27 cellular contexts compared by ENCODE assay signal in the genomic region with DNA sequence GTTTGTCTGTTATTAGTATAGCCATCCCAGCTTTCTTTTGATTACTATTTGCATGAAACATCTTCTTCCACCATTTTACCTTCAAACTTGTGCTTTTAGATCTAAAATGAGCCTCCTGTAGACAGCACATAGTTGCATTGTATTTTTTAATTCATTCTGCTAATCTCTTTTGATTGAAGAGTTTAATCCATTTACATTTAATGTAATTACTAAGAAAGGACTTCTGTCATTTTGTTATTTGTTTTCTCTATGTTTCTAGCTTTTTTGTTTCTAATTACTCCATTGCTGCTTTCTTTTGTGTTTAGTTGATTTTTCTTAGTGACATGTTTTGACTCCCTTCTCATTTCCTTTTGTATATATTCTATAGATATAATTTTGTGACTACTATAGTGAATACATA.
"Had no signal": no experiment of that assay in that cellular context is flagged by ENCODE, and none has a peak within 500 bp of the region (broad histone marks: within the 10 kb centered on the region; RNA-seq: fewer than 3 reads in every experiment).

No MANE protein-coding gene starts in this region.

- H3K27ac ChIP-seq: stomach, suprapubic skin, testis, thoracic aorta, thyroid gland, tibial artery, tibial nerve, transverse colon, upper lobe of left lung, upper lobe of right lung, uterus, vagina had no signal

- H3K9me3 ChIP-seq: testis, thyroid gland, uterus, vagina had no signal

- ATAC-seq: stimulated activated effector memory CD8-positive, alpha-beta T cell treated with anti-CD3 and anti-CD28 coated beads, Interleukin-12 subunit alpha, Interleukin-12 subunit beta, amount 100 ng/mL, for 72 hours; stimulated activated memory B cell treated with anti-CD40 and anti-IgM and Interleukin-4, amounts not matched to agents 10 μg/mL and 1 μg/mL and 100 μg/mL, for 72 hours; stimulated activated naive B cell treated with anti-CD40 and anti-IgM and Interleukin-4, amounts not matched to agents 10 μg/mL and 1 μg/mL and 100 μg/mL, for 72 hours; stimulated activated naive CD8-positive, alpha-beta T cell treated with anti-CD3 and anti-CD28 coated beads, Interleukin-15, amount 100 ng/mL, for 72 hours; stimulated activated naive CD8-positive, alpha-beta T cell treated with anti-CD3 and anti-CD28 coated beads, Interleukin-15, Interleukin-2, amounts not matched to agents 100 U/mL and 50 U/mL, for 24 hours; upper lobe of right lung had no signal

- H3K4me1 ChIP-seq: stomach, suprapubic skin, testis, thyroid gland, tibial artery, tibial nerve, transverse colon, upper lobe of left lung, upper lobe of right lung, uterus, vagina had no signal

- DNase-seq: stimulated activated CD4-positive, alpha-beta T cell treated with anti-CD3 and anti-CD28 coated beads, Interleukin-2, amount 100 ng/mL, for 48 hours; stimulated activated CD4-positive, alpha-beta T cell treated with anti-CD3 and anti-CD28 coated beads, Interleukin-4, amount 100 ng/mL, for 1 hour; stimulated activated CD4-positive, alpha-beta T cell treated with anti-CD3 and anti-CD28 coated beads, Interleukin-4, amount 100 ng/mL, for 24 hours; stimulated activated CD4-positive, alpha-beta T cell treated with anti-CD3 and anti-CD28 coated beads, Interleukin-4, amount 100 ng/mL, for 4 hours; stimulated activated CD8-positive, alpha-beta memory T cell treated with anti-CD3 and anti-CD28 coated beads, Interleukin-4, amount 100 ng/mL, for 48 hours; stimulated activated naive B cell treated with anti-CD40 and anti-IgM and Interleukin-4, amounts not matched to agents 10 μg/mL and 1 μg/mL and 100 μg/mL, for 72 hours; stimulated activated naive CD4-positive, alpha-beta T cell; stimulated activated naive CD4-positive, alpha-beta T cell treated with Interleukin-2 at 50 U/mL for 16 hours; stimulated activated naive CD8-positive, alpha-beta T cell treated with anti-CD3 and anti-CD28 coated beads, Interleukin-15, amount 100 ng/mL, for 72 hours; stimulated activated naive CD8-positive, alpha-beta T cell treated with anti-CD3 and anti-CD28 coated beads, Interleukin-15, Interleukin-2, amounts not matched to agents 100 U/mL and 50 U/mL, for 24 hours; stomach; substantia nigra; testis; thyroid gland; tibial artery; transverse colon; trophoblast cell; upper lobe of left lung; upper lobe of right lung; uterus had no signal

- H3K36me3 ChIP-seq: stomach, suprapubic skin, thoracic aorta, thyroid gland, tibial artery, tibial nerve, transverse colon, upper lobe of left lung, upper lobe of right lung, uterus, vagina had no signal

- H3K4me3 ChIP-seq: stomach, suprapubic skin, testis, thoracic aorta, thyroid gland, tibial artery, tibial nerve, transverse colon, upper lobe of left lung, upper lobe of right lung, uterus, vagina had no signal

- H3K27me3 ChIP-seq: stomach, suprapubic skin, testis, thyroid gland, tibial artery, tibial nerve, transverse colon, upper lobe of left lung, upper lobe of right lung, uterus, vagina had no signal

- FAIRE-seq: urothelium cell line had no signal
